18 cellular contexts compared by ENCODE assay signal in genomic region chr2:127088706-127089105, GRCh38.
"Had no signal": no experiment of that assay in that cellular context is flagged by ENCODE, and none has a peak within 500 bp of the region (broad histone marks: within the 10 kb centered on the region; RNA-seq: fewer than 3 reads in every experiment).

No MANE protein-coding gene starts in this region.

- H3K9me3 Mint-ChIP-seq: activated naive CD4-positive, alpha-beta T cell treated with anti-CD3 and anti-CD28 coated beads, Interleukin-2, amount 50 U/mL, for 24 hours; brain; memory B cell; naive thymus-derived CD4-positive, alpha-beta T cell; stimulated activated naive CD8-positive, alpha-beta T cell treated with anti-CD3 and anti-CD28 coated beads, Interleukin-15, Interleukin-2, amounts not matched to agents 100 ng/mL and 50 ng/mL, for 24 hours; T-helper 1 cell treated with Interleukin-12 subunit alpha and Interleukin-12 subunit beta and Interleukin-4 antibody, amounts not matched to agents 30 μg/mL and 1 μg/mL, for 36 hours had no signal

- H3K36me3 Mint-ChIP-seq: activated naive CD4-positive, alpha-beta T cell treated with anti-CD3 and anti-CD28 coated beads, Interleukin-2, amount 50 U/mL, for 24 hours; memory B cell; naive thymus-derived CD4-positive, alpha-beta T cell had no signal

- H3K4me3 Mint-ChIP-seq: activated naive CD4-positive, alpha-beta T cell treated with anti-CD3 and anti-CD28 coated beads, Interleukin-2, amount 50 U/mL, for 24 hours; memory B cell; naive thymus-derived CD4-positive, alpha-beta T cell; stimulated activated naive CD8-positive, alpha-beta T cell treated with anti-CD3 and anti-CD28 coated beads, Interleukin-15, Interleukin-2, amounts not matched to agents 100 ng/mL and 50 ng/mL, for 24 hours; T-helper 1 cell treated with Interleukin-12 subunit alpha and Interleukin-12 subunit beta and Interleukin-4 antibody, amounts not matched to agents 30 μg/mL and 1 μg/mL, for 36 hours had no signal

- FAIRE-seq: kidney had no signal

- H3K27ac Mint-ChIP-seq: activated naive CD4-positive, alpha-beta T cell treated with anti-CD3 and anti-CD28 coated beads, Interleukin-2, amount 50 U/mL, for 24 hours; memory B cell; stimulated activated naive CD8-positive, alpha-beta T cell treated with anti-CD3 and anti-CD28 coated beads, Interleukin-15, Interleukin-2, amounts not matched to agents 100 ng/mL and 50 ng/mL, for 24 hours; T-helper 1 cell treated with Interleukin-12 subunit alpha and Interleukin-12 subunit beta and Interleukin-4 antibody, amounts not matched to agents 30 μg/mL and 1 μg/mL, for 36 hours had no signal

- ATAC-seq: naive thymus-derived CD4-positive, alpha-beta T cell had no signal

- DNase-seq: activated CD4-positive, alpha-beta T cell treated with anti-CD3 and anti-CD28 coated beads, Interleukin-2, amount 50 U/mL, for 1 hour; activated CD4-positive, CD25-positive, alpha-beta regulatory T cell; esophagus squamous epithelium; foreskin fibroblast; head of caudate nucleus; kidney; left ventricle myocardium inferior; naive thymus-derived CD4-positive, alpha-beta T cell; occipital lobe; SHP77 treated with DMSO at 0.1 percent for 48 hours; sigmoid colon; stimulated activated CD4-positive, alpha-beta T cell treated with anti-CD3 and anti-CD28 coated beads, Interleukin-2, amount 100 ng/mL, for 48 hours had no signal

- H3K27me3 Mint-ChIP-seq: activated naive CD4-positive, alpha-beta T cell treated with anti-CD3 and anti-CD28 coated beads, Interleukin-2, amount 50 U/mL, for 24 hours; memory B cell; stimulated activated naive CD8-positive, alpha-beta T cell treated with anti-CD3 and anti-CD28 coated beads, Interleukin-15, Interleukin-2, amounts not matched to agents 100 ng/mL and 50 ng/mL, for 24 hours had no signal

- H3K9me3 ChIP-seq: esophagus squamous epithelium, left ventricle myocardium inferior, sigmoid colon, thyroid gland had no signal

- H3K27me3 ChIP-seq: esophagus squamous epithelium, sigmoid colon, thyroid gland had no signal

- H3K4me3 ChIP-seq: esophagus squamous epithelium, left ventricle myocardium inferior, sigmoid colon, thyroid gland had no signal

- H3K36me3 ChIP-seq: esophagus squamous epithelium, left ventricle myocardium inferior, sigmoid colon, thyroid gland had no signal
